Comparison of ENCODE assay signal across 8 cellular contexts in genomic region chr2:112542123-112542973, GRCh38. TPM values are rescaled to one million over a fixed set of nuclear protein-coding genes. Genes with fewer than 3 reads are reported as not detected.
DNase-seq lines count a peak whose midpoint lies in the region; ATAC-seq and FAIRE-seq lines count a peak whose summit lies in the region.

TSS of gene POLR1B (plus strand) at chr2:112542465. CDS start at chr2:112542495, 30 bp downstream.

- H3K4me1 Mint-ChIP-seq in activated T-helper 17 cell treated with anti-CD3 and anti-CD28 coated beads, Interleukin-2, amount 50 U/mL, for 72 hours, result no peaks in the 10 kb centered on the region
- H3K4me1 Mint-ChIP-seq in naive thymus-derived CD8-positive, alpha-beta T cell, result peaks cover 6 to 24% (median 12%) of the 10 kb centered on the region in 4 donors

- peak; percentile 90 for DNase-seq in Daoy (ENCODE audit: low read depth)
- peak; percentile 70 for DNase-seq in KG1 (lab: John Stamatoyannopoulos, UW)
- DNase-seq in RCC 7860 (ENCODE audit: low spot score), result peak; percentile 71
- DNase-seq in fibroblast of peridontal ligament (ENCODE audit: extremely low read depth), result peak; percentile 73
- peak in 8 of 10 donors; percentile 53 to 81 (median 66) for DNase-seq in naive thymus-derived CD8-positive, alpha-beta T cell
- DNase-seq in stimulated activated naive CD4-positive, alpha-beta T cell (lab: John Stamatoyannopoulos, UW), result peak; percentile 53 to 87 (median 72)

- no peak within 1 kb of the TSS for H3K4me3 Mint-ChIP-seq in activated T-helper 17 cell treated with anti-CD3 and anti-CD28 coated beads, Interleukin-2, amount 50 U/mL, for 72 hours
- no peak within 1 kb of the TSS for H3K4me3 Mint-ChIP-seq in naive thymus-derived CD8-positive, alpha-beta T cell

- ATAC-seq in GM21786 (IDR thresholded peaks at IDR 0.05; ENCODE audit: unreplicated experiment), result peak; percentile 81
- peak; percentile 90 for ATAC-seq in activated T-helper 17 cell treated with anti-CD3 and anti-CD28 coated beads, Interleukin-2, amount 50 U/mL, for 72 hours (replicated peaks)
- ATAC-seq in naive thymus-derived CD8-positive, alpha-beta T cell, result peak; percentile 85 to 88

- H3K27me3 Mint-ChIP-seq in activated T-helper 17 cell treated with anti-CD3 and anti-CD28 coated beads, Interleukin-2, amount 50 U/mL, for 72 hours, result no peaks in the 10 kb centered on the region
- no peaks in the 10 kb centered on the region for H3K27me3 Mint-ChIP-seq in naive thymus-derived CD8-positive, alpha-beta T cell

- POLR2A ChIA-PET in naive thymus-derived CD8-positive, alpha-beta T cell (lab: Charles Lee), result interaction anchor here (0.6 to 4.0 kb wide), 6 partner anchors 42 to 268 kb away, joined by 3 to 15 read pairs (median 4); partner anchors contain the start of genes CHCHD5 and SLC20A1

- H3K9me3 Mint-ChIP-seq in activated T-helper 17 cell treated with anti-CD3 and anti-CD28 coated beads, Interleukin-2, amount 50 U/mL, for 72 hours, result no peaks in the 10 kb centered on the region
- no peaks in the 10 kb centered on the region for H3K9me3 Mint-ChIP-seq in naive thymus-derived CD8-positive, alpha-beta T cell

- peaks cover 19% of the 10 kb centered on the region for H3K36me3 Mint-ChIP-seq in activated T-helper 17 cell treated with anti-CD3 and anti-CD28 coated beads, Interleukin-2, amount 50 U/mL, for 72 hours (ENCODE audit: low read depth)
- peaks cover 4 to 14% (median 7%) of the 10 kb centered on the region in 3 donors for H3K36me3 Mint-ChIP-seq in naive thymus-derived CD8-positive, alpha-beta T cell

- no peak within 1 kb of the TSS for H3K27ac Mint-ChIP-seq in activated T-helper 17 cell treated with anti-CD3 and anti-CD28 coated beads, Interleukin-2, amount 50 U/mL, for 72 hours
- no peak within 1 kb of the TSS for H3K27ac Mint-ChIP-seq in naive thymus-derived CD8-positive, alpha-beta T cell

- no peak for FAIRE-seq in RCC 7860 (lab: Jason Lieb, UNC)

RNA-seq across cellular contexts. Expression of gene POLR1B, which starts in this region (rescaled TPM):
- 26.3 and 29.9 TPM in 2 replicates for total RNA-seq in Daoy (2014; rRNA removed; shearing (Covaris generic))
- 10 to 100 TPM; 30.6 to 59.2 TPM for total RNA-seq in activated T-helper 17 cell treated with anti-CD3 and anti-CD28 coated beads, Interleukin-2, amount 50 U/mL, for 72 hours
- total RNA-seq in naive thymus-derived CD8-positive, alpha-beta T cell, result 10 to 100 TPM; 28.5 to 33.8 TPM
- 10 to 100 TPM; 14.9 to 23.8 (median 17.5) TPM for polyA plus RNA-seq in naive thymus-derived CD8-positive, alpha-beta T cell

Comparison
In these comparisons a context has a peak if more than half of its experiments do, and no peak if none do; other contexts are left out.
1. Peak in every context shown above with its lines: DNase-seq and ATAC-seq.